8 cellular contexts compared by ENCODE assay signal in genomic region chr1:6235302-6235680, GRCh38. TPM values are rescaled to one million over a fixed set of nuclear protein-coding genes. Genes with fewer than 3 reads are reported as not detected.
DNase-seq lines count a peak whose midpoint lies in the region; ATAC-seq and TF ChIP-seq lines count a peak whose summit lies in the region.

No MANE protein-coding gene starts in this region.

- in situ Hi-C loops in GM13977 (cut with MboI; ENCODE audit: low pct_unique_long_range_greater_than_20kb, low sequenced_read_pairs, unreplicated experiment): no loop called here

- no peak for DNase-seq in CD14-positive monocyte (ENCODE audit: low spot score)
- DNase-seq in RPMI8226: peak; percentile 60
- DNase-seq in erythroblast (lab: John Stamatoyannopoulos, UW): peak; percentile 57 to 66
- DNase-seq in dedifferentiated amniotic fluid mesenchymal stem cell (ENCODE audit: extremely low spot score): no peak
- DNase-seq in GM13977 (ENCODE audit: low spot score): no peak
- DNase-seq in middle frontal gyrus (ENCODE audit: extremely low spot score, low spot score): no peak

- peak overlapping the region; percentile 64 for H3K4me3 ChIP-seq in parathyroid adenoma (ENCODE audit: low read depth, low read length)

- peaks cover 3% of the 10 kb centered on the region for H3K79me2 ChIP-seq in parathyroid adenoma

- H3K4me2 ChIP-seq in parathyroid adenoma (ENCODE audit: low read length): peak overlapping the region; percentile 76

- H3K9me3 Mint-ChIP-seq in CD14-positive monocyte: peaks cover 0 to 6% (median 0%) of the 10 kb centered on the region in 7 donors

- H3K36me3 ChIP-seq in parathyroid adenoma (ENCODE audit: control insufficient read depth, insufficient read depth, low read length): no peaks in the 10 kb centered on the region

- peak overlapping the region; percentile 85 to 92 for H3K4me3 Mint-ChIP-seq in CD14-positive monocyte

- intact Hi-C loops in CD14-positive monocyte (cut with micrococcal nuclease): loop anchor here (2.0 kb wide), 2 partner anchors 34 to 36 kb away; partner anchors contain the start of gene RPL22 (in 1 of the 2)

- no peak for TF ChIP-seq POLR2A in erythroblast (IDR thresholded peaks at IDR 0.05; ENCODE audit: low read length)

- H3K27me3 Mint-ChIP-seq in CD14-positive monocyte (ENCODE audit: low read depth in 3 of 3): peaks cover 27 to 31% (median 29%) of the 10 kb centered on the region in 3 donors

- H2AFZ ChIP-seq in parathyroid adenoma: peak overlapping the region; percentile 38

- H3K9ac ChIP-seq in parathyroid adenoma: no peak overlapping the region

- H3K4me1 ChIP-seq in parathyroid adenoma: no peaks in the 10 kb centered on the region

- H3K27ac ChIP-seq in parathyroid adenoma: no peak overlapping the region

- H3K27ac Mint-ChIP-seq in CD14-positive monocyte: peak overlapping the region in 1 of 7 donors; percentile 40

- H3K27me3 ChIP-seq in parathyroid adenoma (ENCODE audit: control insufficient read depth, insufficient read depth, low read length): no peaks in the 10 kb centered on the region

- H3K4me1 Mint-ChIP-seq in CD14-positive monocyte: peaks cover 12% of the 10 kb centered on the region

- ATAC-seq in GM21619 (IDR thresholded peaks at IDR 0.05; ENCODE audit: unreplicated experiment): peak; percentile 15

- peaks cover 23 to 38% of the 10 kb centered on the region in 2 donors for H3K36me3 Mint-ChIP-seq in CD14-positive monocyte

- TF ChIP-seq CTCF in CD14-positive monocyte (IDR thresholded peaks at IDR 0.05) (no peak), parathyroid adenoma (IDR thresholded peaks at IDR 0.05) (no peak), GM13977 (IDR thresholded peaks at IDR 0.05; ENCODE audit: extremely low read depth, insufficient read depth, missing control alignments) (no peak)

- no peaks in the 10 kb centered on the region for H3K9me3 ChIP-seq in parathyroid adenoma (ENCODE audit: control insufficient read depth, low read length)

RNA-seq across cellular contexts. Expression of gene ICMT, which starts 0.5 kb away (rescaled TPM):
- polyA plus RNA-seq in CD14-positive monocyte: 10 to 100 TPM; 17.0 to 17.3 TPM

RNA-seq across cellular contexts. Expression of gene HES3, which starts 8.7 kb away (rescaled TPM):
- polyA plus RNA-seq in CD14-positive monocyte: not detected

RNA-seq across cellular contexts. Expression of gene GPR153, which starts 25.6 kb away (rescaled TPM):
- polyA plus RNA-seq in CD14-positive monocyte: under 1 TPM in 1 of 2 donors, not detected in 1; 0.04 TPM

RNA-seq across cellular contexts. Expression of gene RNF207, which starts 29.4 kb away (rescaled TPM):
- under 1 TPM in 1 of 2 donors, not detected in 1; 0.10 TPM for polyA plus RNA-seq in CD14-positive monocyte

RNA-seq across cellular contexts. Expression of gene RPL22, which starts 35.9 kb away (rescaled TPM):
- 10 to 100 TPM; 65.6 to 97.2 TPM for polyA plus RNA-seq in CD14-positive monocyte

Comparison
In these comparisons a context has a peak if more than half of its experiments do, and no peak if none do; other contexts are left out.
1. DNase-seq: peak in RPMI8226 (single experiment) and erythroblast (2 of 2); none in CD14-positive monocyte (single experiment), dedifferentiated amniotic fluid mesenchymal stem cell (single experiment), GM13977 (single experiment) and middle frontal gyrus (single experiment).